ENCODE assay signal across 1 cellular context in the genomic region with DNA sequence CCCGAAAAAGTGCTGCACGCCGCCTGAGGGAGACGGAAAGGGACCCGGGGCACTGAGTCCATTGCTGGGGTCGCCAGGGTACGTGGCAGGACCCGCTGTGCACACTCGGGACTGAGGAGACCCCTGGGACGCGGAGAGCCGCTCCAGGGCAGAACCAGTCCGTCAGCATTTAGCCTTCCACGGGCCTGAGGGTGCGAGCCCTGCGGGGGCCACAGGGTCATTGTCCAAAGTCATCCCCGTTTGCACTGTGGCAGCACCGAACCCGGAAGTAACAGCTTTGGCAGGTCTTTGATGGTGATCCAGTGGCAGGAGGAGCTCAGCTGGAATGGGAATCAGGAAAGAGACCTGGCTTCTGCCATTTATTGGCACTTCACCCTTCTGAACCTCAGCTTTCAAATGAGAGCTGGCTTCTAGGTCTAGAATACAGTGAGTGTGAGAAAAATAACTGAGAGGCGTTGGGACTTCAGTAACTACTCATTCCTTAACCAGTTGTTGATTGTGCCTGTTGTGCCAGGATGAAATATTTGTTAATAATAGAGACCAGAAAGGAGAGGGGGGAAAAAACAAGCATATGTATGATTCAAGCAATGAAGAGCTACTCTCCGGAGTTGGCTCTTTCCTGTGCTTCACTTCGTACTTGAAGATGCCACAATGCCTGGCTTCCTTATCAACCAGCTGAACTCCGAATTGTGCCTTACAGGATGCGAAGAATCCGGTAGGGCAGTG.
TF ChIP-seq lines count a peak whose summit lies in the region.

No MANE protein-coding gene starts in this region.

TF ChIP-seq in HepG2, 621 proteins besides CTCF, POLR2A, EP300 and RAD21 (continued from another document and continues in another):
- TF ChIP-seq, protein P1, sequence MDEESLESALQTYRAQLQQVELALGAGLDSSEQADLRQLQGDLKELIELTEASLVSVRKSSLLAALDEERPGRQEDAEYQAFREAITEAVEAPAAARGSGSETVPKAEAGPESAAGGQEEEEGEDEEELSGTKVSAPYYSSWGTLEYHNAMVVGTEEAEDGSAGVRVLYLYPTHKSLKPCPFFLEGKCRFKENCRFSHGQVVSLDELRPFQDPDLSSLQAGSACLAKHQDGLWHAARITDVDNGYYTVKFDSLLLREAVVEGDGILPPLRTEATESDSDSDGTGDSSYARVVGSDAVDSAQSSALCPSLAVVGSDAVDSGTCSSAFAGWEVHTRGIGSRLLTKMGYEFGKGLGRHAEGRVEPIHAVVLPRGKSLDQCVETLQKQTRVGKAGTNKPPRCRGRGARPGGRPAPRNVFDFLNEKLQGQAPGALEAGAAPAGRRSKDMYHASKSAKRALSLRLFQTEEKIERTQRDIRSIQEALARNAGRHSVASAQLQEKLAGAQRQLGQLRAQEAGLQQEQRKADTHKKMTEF (CRISPR knock-in tag; IDR thresholded peaks at IDR 0.05) = no peak
- TF ChIP-seq, protein P2, sequence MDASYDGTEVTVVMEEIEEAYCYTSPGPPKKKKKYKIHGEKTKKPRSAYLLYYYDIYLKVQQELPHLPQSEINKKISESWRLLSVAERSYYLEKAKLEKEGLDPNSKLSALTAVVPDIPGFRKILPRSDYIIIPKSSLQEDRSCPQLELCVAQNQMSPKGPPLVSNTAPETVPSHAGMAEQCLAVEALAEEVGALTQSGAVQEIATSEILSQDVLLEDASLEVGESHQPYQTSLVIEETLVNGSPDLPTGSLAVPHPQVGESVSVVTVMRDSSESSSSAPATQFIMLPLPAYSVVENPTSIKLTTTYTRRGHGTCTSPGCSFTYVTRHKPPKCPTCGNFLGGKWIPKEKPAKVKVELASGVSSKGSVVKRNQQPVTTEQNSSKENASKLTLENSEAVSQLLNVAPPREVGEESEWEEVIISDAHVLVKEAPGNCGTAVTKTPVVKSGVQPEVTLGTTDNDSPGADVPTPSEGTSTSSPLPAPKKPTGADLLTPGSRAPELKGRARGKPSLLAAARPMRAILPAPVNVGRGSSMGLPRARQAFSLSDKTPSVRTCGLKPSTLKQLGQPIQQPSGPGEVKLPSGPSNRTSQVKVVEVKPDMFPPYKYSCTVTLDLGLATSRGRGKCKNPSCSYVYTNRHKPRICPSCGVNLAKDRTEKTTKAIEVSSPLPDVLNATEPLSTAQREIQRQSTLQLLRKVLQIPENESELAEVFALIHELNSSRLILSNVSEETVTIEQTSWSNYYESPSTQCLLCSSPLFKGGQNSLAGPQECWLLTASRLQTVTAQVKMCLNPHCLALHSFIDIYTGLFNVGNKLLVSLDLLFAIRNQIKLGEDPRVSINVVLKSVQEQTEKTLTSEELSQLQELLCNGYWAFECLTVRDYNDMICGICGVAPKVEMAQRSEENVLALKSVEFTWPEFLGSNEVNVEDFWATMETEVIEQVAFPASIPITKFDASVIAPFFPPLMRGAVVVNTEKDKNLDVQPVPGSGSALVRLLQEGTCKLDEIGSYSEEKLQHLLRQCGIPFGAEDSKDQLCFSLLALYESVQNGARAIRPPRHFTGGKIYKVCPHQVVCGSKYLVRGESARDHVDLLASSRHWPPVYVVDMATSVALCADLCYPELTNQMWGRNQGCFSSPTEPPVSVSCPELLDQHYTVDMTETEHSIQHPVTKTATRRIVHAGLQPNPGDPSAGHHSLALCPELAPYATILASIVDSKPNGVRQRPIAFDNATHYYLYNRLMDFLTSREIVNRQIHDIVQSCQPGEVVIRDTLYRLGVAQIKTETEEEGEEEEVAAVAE (CRISPR knock-in tag; IDR thresholded peaks at IDR 0.05; ENCODE audit: borderline replicate concordance) = no peak
- TF ChIP-seq FIP1L1 (IDR thresholded peaks at IDR 0.05; ENCODE audit: borderline replicate concordance, insufficient read depth, low read depth, low read length) (0 out of 2 replicates have a peak, but pooled peaks have one; percentile 75), YEATS4 (CRISPR knock-in tag; IDR thresholded peaks at IDR 0.05; ENCODE audit: borderline replicate concordance) (no peak), SMARCE1 (IDR thresholded peaks at IDR 0.05; ENCODE audit: borderline replicate concordance) (no peak), CEBPB (IDR thresholded peaks at IDR 0.05; ENCODE audit: borderline replicate concordance, low read depth, low read length) (no peak), KDM4B (CRISPR knock-in tag; IDR thresholded peaks at IDR 0.05) (no peak), SNAPC2 (CRISPR knock-in tag; IDR thresholded peaks at IDR 0.05) (no peak; the same call in 1 of the 2 replicates), NFYB (CRISPR knock-in tag; IDR thresholded peaks at IDR 0.05) (no peak), KAT2B (IDR thresholded peaks at IDR 0.05; ENCODE audit: borderline replicate concordance, low read depth, low read length) (no peak), FOXO1 (CRISPR knock-in tag; IDR thresholded peaks at IDR 0.05) (peak; percentile 47; the same call in 1 of the 2 replicates), ZNF20 (CRISPR knock-in tag; IDR thresholded peaks at IDR 0.05) (no peak), ZNF256 (CRISPR knock-in tag; conservative IDR thresholded peaks at IDR 0.05) (no peak), PHF20 (CRISPR knock-in tag; IDR thresholded peaks at IDR 0.05) (no peak), FOXA3 (CRISPR knock-in tag; IDR thresholded peaks at IDR 0.05) (0 out of 2 replicates have a peak, but pooled peaks have one; percentile 19), ZNF781 (CRISPR knock-in tag; IDR thresholded peaks at IDR 0.05; ENCODE audit: borderline replicate concordance, not compliant biosample characterization) (no peak), SRSF9 (IDR thresholded peaks at IDR 0.05; ENCODE audit: borderline replicate concordance, insufficient read depth, low read depth, low read length, poor library complexity, severe bottlenecking) (no peak), NFYC (CRISPR knock-in tag; IDR thresholded peaks at IDR 0.05) (no peak), FLYWCH1 (CRISPR knock-in tag; IDR thresholded peaks at IDR 0.05) (no peak), SOX13 (IDR thresholded peaks at IDR 0.05) (no peak), SOX13 (CRISPR knock-in tag; conservative IDR thresholded peaks at IDR 0.05 in 1 of 2, IDR thresholded peaks at IDR 0.05 in 1 of 2) (peak in 1 of 2 experiments; percentile 63; a peak in 2 of 4 replicates)
- TF ChIP-seq, protein P3, sequence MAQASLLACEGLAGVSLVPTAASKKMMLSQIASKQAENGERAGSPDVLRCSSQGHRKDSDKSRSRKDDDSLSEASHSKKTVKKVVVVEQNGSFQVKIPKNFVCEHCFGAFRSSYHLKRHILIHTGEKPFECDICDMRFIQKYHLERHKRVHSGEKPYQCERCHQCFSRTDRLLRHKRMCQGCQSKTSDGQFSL (CRISPR knock-in tag; IDR thresholded peaks at IDR 0.05) = no peak
- TF ChIP-seq, protein P4, sequence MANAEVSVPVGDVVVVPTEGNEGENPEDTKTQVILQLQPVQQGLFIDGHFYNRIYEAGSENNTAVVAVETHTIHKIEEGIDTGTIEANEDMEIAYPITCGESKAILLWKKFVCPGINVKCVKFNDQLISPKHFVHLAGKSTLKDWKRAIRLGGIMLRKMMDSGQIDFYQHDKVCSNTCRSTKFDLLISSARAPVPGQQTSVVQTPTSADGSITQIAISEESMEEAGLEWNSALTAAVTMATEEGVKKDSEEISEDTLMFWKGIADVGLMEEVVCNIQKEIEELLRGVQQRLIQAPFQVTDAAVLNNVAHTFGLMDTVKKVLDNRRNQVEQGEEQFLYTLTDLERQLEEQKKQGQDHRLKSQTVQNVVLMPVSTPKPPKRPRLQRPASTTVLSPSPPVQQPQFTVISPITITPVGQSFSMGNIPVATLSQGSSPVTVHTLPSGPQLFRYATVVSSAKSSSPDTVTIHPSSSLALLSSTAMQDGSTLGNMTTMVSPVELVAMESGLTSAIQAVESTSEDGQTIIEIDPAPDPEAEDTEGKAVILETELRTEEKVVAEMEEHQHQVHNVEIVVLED (CRISPR knock-in tag; IDR thresholded peaks at IDR 0.05; ENCODE audit: borderline replicate concordance) = no peak
- TF ChIP-seq, protein P5, sequence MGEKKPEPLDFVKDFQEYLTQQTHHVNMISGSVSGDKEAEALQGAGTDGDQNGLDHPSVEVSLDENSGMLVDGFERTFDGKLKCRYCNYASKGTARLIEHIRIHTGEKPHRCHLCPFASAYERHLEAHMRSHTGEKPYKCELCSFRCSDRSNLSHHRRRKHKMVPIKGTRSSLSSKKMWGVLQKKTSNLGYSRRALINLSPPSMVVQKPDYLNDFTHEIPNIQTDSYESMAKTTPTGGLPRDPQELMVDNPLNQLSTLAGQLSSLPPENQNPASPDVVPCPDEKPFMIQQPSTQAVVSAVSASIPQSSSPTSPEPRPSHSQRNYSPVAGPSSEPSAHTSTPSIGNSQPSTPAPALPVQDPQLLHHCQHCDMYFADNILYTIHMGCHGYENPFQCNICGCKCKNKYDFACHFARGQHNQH (CRISPR knock-in tag; IDR thresholded peaks at IDR 0.05) = peak; percentile 76; the same call in 1 of the 2 replicates
- TF ChIP-seq, protein P6, sequence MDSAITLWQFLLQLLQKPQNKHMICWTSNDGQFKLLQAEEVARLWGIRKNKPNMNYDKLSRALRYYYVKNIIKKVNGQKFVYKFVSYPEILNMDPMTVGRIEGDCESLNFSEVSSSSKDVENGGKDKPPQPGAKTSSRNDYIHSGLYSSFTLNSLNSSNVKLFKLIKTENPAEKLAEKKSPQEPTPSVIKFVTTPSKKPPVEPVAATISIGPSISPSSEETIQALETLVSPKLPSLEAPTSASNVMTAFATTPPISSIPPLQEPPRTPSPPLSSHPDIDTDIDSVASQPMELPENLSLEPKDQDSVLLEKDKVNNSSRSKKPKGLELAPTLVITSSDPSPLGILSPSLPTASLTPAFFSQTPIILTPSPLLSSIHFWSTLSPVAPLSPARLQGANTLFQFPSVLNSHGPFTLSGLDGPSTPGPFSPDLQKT (CRISPR knock-in tag; IDR thresholded peaks at IDR 0.05; ENCODE audit: borderline replicate concordance) = no peak
- TF ChIP-seq, protein P7, sequence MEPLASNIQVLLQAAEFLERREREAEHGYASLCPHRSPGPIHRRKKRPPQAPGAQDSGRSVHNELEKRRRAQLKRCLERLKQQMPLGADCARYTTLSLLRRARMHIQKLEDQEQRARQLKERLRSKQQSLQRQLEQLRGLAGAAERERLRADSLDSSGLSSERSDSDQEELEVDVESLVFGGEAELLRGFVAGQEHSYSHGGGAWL (CRISPR knock-in tag; IDR thresholded peaks at IDR 0.05) = no peak
- TF ChIP-seq, protein P8, sequence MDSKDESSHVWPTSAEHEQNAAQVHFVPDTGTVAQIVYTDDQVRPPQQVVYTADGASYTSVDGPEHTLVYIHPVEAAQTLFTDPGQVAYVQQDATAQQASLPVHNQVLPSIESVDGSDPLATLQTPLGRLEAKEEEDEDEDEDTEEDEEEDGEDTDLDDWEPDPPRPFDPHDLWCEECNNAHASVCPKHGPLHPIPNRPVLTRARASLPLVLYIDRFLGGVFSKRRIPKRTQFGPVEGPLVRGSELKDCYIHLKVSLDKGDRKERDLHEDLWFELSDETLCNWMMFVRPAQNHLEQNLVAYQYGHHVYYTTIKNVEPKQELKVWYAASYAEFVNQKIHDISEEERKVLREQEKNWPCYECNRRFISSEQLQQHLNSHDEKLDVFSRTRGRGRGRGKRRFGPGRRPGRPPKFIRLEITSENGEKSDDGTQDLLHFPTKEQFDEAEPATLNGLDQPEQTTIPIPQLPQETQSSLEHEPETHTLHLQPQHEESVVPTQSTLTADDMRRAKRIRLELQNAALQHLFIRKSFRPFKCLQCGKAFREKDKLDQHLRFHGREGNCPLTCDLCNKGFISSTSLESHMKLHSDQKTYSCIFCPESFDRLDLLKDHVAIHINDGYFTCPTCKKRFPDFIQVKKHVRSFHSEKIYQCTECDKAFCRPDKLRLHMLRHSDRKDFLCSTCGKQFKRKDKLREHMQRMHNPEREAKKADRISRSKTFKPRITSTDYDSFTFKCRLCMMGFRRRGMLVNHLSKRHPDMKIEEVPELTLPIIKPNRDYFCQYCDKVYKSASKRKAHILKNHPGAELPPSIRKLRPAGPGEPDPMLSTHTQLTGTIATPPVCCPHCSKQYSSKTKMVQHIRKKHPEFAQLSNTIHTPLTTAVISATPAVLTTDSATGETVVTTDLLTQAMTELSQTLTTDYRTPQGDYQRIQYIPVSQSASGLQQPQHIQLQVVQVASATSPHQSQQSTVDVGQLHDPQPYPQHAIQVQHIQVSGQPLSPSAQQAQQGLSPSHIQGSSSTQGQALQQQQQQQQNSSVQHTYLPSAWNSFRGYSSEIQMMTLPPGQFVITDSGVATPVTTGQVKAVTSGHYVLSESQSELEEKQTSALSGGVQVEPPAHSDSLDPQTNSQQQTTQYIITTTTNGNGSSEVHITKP (CRISPR knock-in tag; IDR thresholded peaks at IDR 0.05; ENCODE audit: low read depth) = no peak
